1 cellular context compared by ENCODE assay signal in genomic region chr15:66505818-66506217, GRCh38.
TF ChIP-seq lines count a peak whose summit lies in the region.

No MANE protein-coding gene starts in this region.

TF ChIP-seq in HCT116, 20 proteins besides CTCF, POLR2A, EP300 and RAD21 (continued from another document):
- TF ChIP-seq, protein P1, sequence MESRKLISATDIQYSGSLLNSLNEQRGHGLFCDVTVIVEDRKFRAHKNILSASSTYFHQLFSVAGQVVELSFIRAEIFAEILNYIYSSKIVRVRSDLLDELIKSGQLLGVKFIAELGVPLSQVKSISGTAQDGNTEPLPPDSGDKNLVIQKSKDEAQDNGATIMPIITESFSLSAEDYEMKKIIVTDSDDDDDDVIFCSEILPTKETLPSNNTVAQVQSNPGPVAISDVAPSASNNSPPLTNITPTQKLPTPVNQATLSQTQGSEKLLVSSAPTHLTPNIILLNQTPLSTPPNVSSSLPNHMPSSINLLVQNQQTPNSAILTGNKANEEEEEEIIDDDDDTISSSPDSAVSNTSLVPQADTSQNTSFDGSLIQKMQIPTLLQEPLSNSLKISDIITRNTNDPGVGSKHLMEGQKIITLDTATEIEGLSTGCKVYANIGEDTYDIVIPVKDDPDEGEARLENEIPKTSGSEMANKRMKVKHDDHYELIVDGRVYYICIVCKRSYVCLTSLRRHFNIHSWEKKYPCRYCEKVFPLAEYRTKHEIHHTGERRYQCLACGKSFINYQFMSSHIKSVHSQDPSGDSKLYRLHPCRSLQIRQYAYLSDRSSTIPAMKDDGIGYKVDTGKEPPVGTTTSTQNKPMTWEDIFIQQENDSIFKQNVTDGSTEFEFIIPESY (IDR thresholded peaks at IDR 0.05; ENCODE audit: extremely low read depth, insufficient replicate concordance, low read length), result no peak
- TF ChIP-seq EGR1 (IDR thresholded peaks at IDR 0.05; ENCODE audit: low read depth), result no peak
- TF ChIP-seq ZFX (IDR thresholded peaks at IDR 0.05), result no peak
